ENCODE assay signal across 1 cellular context in the genomic region with DNA sequence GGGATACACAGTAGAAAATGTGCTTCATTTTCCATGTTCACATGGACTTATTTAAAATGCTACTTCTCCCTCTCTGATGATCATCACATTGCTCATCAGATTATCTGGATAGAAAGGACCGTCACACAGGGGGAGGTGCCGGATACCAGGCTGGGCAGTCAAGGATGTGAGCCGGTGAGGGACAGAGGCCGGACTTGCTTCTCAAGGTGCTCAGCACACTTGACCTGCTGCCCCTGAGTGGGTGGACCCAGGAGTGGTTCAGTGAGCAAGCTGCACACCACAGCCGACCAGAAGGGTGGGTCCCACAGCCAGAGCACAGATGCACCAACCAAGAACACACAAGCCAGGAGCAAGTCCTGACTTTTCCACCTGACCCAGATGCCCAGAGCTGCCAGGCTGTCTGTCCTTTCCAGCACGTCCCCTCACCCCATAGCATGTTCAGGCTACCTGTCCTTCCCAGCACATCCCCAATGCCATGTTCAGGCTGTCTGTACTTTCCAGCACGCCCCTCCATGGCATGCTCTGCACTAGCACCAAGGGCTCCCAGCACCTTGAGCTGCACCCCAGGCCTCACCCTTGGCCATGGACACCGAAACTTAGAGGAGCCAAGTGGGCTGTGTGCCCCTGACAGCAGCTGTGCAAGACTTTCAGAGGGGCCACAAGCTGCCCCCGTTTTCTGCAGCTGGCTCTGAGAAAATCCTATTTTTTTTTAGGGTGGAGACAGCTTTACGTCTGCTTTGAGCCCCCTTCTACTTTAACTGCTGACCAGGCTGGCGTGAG.
TF ChIP-seq lines count a peak whose summit lies in the region.

No MANE protein-coding gene starts in this region.

TF ChIP-seq in H1, 55 proteins besides CTCF, POLR2A, EP300 and RAD21:
- TF ChIP-seq, protein P1, sequence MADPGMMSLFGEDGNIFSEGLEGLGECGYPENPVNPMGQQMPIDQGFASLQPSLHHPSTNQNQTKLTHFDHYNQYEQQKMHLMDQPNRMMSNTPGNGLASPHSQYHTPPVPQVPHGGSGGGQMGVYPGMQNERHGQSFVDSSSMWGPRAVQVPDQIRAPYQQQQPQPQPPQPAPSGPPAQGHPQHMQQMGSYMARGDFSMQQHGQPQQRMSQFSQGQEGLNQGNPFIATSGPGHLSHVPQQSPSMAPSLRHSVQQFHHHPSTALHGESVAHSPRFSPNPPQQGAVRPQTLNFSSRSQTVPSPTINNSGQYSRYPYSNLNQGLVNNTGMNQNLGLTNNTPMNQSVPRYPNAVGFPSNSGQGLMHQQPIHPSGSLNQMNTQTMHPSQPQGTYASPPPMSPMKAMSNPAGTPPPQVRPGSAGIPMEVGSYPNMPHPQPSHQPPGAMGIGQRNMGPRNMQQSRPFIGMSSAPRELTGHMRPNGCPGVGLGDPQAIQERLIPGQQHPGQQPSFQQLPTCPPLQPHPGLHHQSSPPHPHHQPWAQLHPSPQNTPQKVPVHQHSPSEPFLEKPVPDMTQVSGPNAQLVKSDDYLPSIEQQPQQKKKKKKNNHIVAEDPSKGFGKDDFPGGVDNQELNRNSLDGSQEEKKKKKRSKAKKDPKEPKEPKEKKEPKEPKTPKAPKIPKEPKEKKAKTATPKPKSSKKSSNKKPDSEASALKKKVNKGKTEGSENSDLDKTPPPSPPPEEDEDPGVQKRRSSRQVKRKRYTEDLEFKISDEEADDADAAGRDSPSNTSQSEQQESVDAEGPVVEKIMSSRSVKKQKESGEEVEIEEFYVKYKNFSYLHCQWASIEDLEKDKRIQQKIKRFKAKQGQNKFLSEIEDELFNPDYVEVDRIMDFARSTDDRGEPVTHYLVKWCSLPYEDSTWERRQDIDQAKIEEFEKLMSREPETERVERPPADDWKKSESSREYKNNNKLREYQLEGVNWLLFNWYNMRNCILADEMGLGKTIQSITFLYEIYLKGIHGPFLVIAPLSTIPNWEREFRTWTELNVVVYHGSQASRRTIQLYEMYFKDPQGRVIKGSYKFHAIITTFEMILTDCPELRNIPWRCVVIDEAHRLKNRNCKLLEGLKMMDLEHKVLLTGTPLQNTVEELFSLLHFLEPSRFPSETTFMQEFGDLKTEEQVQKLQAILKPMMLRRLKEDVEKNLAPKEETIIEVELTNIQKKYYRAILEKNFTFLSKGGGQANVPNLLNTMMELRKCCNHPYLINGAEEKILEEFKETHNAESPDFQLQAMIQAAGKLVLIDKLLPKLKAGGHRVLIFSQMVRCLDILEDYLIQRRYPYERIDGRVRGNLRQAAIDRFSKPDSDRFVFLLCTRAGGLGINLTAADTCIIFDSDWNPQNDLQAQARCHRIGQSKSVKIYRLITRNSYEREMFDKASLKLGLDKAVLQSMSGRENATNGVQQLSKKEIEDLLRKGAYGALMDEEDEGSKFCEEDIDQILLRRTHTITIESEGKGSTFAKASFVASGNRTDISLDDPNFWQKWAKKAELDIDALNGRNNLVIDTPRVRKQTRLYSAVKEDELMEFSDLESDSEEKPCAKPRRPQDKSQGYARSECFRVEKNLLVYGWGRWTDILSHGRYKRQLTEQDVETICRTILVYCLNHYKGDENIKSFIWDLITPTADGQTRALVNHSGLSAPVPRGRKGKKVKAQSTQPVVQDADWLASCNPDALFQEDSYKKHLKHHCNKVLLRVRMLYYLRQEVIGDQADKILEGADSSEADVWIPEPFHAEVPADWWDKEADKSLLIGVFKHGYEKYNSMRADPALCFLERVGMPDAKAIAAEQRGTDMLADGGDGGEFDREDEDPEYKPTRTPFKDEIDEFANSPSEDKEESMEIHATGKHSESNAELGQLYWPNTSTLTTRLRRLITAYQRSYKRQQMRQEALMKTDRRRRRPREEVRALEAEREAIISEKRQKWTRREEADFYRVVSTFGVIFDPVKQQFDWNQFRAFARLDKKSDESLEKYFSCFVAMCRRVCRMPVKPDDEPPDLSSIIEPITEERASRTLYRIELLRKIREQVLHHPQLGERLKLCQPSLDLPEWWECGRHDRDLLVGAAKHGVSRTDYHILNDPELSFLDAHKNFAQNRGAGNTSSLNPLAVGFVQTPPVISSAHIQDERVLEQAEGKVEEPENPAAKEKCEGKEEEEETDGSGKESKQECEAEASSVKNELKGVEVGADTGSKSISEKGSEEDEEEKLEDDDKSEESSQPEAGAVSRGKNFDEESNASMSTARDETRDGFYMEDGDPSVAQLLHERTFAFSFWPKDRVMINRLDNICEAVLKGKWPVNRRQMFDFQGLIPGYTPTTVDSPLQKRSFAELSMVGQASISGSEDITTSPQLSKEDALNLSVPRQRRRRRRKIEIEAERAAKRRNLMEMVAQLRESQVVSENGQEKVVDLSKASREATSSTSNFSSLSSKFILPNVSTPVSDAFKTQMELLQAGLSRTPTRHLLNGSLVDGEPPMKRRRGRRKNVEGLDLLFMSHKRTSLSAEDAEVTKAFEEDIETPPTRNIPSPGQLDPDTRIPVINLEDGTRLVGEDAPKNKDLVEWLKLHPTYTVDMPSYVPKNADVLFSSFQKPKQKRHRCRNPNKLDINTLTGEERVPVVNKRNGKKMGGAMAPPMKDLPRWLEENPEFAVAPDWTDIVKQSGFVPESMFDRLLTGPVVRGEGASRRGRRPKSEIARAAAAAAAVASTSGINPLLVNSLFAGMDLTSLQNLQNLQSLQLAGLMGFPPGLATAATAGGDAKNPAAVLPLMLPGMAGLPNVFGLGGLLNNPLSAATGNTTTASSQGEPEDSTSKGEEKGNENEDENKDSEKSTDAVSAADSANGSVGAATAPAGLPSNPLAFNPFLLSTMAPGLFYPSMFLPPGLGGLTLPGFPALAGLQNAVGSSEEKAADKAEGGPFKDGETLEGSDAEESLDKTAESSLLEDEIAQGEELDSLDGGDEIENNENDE (IDR thresholded peaks at IDR 0.05; ENCODE audit: insufficient replicate concordance, low read length) = no peak
- TF ChIP-seq KDM4A (IDR thresholded peaks at IDR 0.05; ENCODE audit: low read depth, low read length, severe bottlenecking) (no peak), POLR2AphosphoS5 (IDR thresholded peaks at IDR 0.05; ENCODE audit: low read depth, low read length) (no peak), ASH2L (IDR thresholded peaks at IDR 0.05; ENCODE audit: low read length) (no peak), RXRA (IDR thresholded peaks at IDR 0.05; ENCODE audit: insufficient read depth, low read depth, low read length) (no peak), SAP30 (IDR thresholded peaks at IDR 0.05; ENCODE audit: insufficient read depth, insufficient replicate concordance, low read length) (no peak), TEAD4 (IDR thresholded peaks at IDR 0.05; ENCODE audit: low read depth, low read length) (no peak), HDAC2 (IDR thresholded peaks at IDR 0.05; ENCODE audit: borderline replicate concordance in 1 of 2, low read depth in 2 of 2, low read length in 2 of 2) (no peak), HDAC6 (IDR thresholded peaks at IDR 0.05; ENCODE audit: low read depth, low read length) (no peak), SP2 (IDR thresholded peaks at IDR 0.05; ENCODE audit: low read length) (no peak), NRF1 (IDR thresholded peaks at IDR 0.05; ENCODE audit: low read depth, low read length) (no peak), BRCA1 (IDR thresholded peaks at IDR 0.05; ENCODE audit: low read depth, low read length) (no peak), BCL11A (IDR thresholded peaks at IDR 0.05; ENCODE audit: low read depth in 2 of 2, low read length in 2 of 2) (no peak), CTBP2 (IDR thresholded peaks at IDR 0.05; ENCODE audit: borderline replicate concordance, insufficient read depth, insufficient read length, low read length) (no peak)
- TF ChIP-seq, protein P2, sequence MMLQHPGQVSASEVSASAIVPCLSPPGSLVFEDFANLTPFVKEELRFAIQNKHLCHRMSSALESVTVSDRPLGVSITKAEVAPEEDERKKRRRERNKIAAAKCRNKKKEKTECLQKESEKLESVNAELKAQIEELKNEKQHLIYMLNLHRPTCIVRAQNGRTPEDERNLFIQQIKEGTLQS (IDR thresholded peaks at IDR 0.05; ENCODE audit: insufficient read depth, low read depth, low read length) = no peak
- TF ChIP-seq, protein P3, sequence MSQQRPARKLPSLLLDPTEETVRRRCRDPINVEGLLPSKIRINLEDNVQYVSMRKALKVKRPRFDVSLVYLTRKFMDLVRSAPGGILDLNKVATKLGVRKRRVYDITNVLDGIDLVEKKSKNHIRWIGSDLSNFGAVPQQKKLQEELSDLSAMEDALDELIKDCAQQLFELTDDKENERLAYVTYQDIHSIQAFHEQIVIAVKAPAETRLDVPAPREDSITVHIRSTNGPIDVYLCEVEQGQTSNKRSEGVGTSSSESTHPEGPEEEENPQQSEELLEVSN (IDR thresholded peaks at IDR 0.05) = no peak
- TF ChIP-seq, protein P4, sequence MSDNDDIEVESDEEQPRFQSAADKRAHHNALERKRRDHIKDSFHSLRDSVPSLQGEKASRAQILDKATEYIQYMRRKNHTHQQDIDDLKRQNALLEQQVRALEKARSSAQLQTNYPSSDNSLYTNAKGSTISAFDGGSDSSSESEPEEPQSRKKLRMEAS (IDR thresholded peaks at IDR 0.05) = no peak
